ENCODE assay signal across 19 cellular contexts in genomic region chr14:105494606-105494929, GRCh38. TPM values are rescaled to one million over a fixed set of nuclear protein-coding genes. Genes with fewer than 3 reads are reported as not detected.
"Had no signal": no experiment of that assay in that cellular context is flagged by ENCODE, and none has a peak within 500 bp of the region (broad histone marks: within the 10 kb centered on the region; RNA-seq: fewer than 3 reads in every experiment).

No MANE protein-coding gene starts in this region.

- H3K9me3 Mint-ChIP-seq: natural killer cell treated with Interleukin-12 subunit alpha and Interleukin-12 subunit beta and Interleukin-15 and Interleukin-18, amount 100 ng/mL, for 72 hours; stimulated activated effector memory CD8-positive, alpha-beta T cell treated with anti-CD3 and anti-CD28 coated beads, Interleukin-12 subunit alpha, Interleukin-12 subunit beta, amount 100 ng/mL, for 72 hours; type B pancreatic cell had no signal

- H3K27me3 Mint-ChIP-seq: natural killer cell treated with Interleukin-12 subunit alpha and Interleukin-12 subunit beta and Interleukin-15 and Interleukin-18, amount 100 ng/mL, for 72 hours had no signal

- ATAC-seq: esophagus mucosa; heart right ventricle; natural killer cell treated with Interleukin-12 subunit alpha and Interleukin-12 subunit beta and Interleukin-15 and Interleukin-18, amount 100 ng/mL, for 72 hours; right cardiac atrium; stimulated activated effector memory CD8-positive, alpha-beta T cell treated with anti-CD3 and anti-CD28 coated beads, Interleukin-12 subunit alpha, Interleukin-12 subunit beta, amount 100 ng/mL, for 72 hours; stimulated activated naive CD8-positive, alpha-beta T cell treated with anti-CD3 and anti-CD28 coated beads, Interleukin-15, Interleukin-2, amounts not matched to agents 100 U/mL and 50 U/mL, for 24 hours had no signal

- H3K27ac Mint-ChIP-seq: natural killer cell treated with Interleukin-12 subunit alpha and Interleukin-12 subunit beta and Interleukin-15 and Interleukin-18, amount 100 ng/mL, for 72 hours; stimulated activated effector memory CD8-positive, alpha-beta T cell treated with anti-CD3 and anti-CD28 coated beads, Interleukin-12 subunit alpha, Interleukin-12 subunit beta, amount 100 ng/mL, for 72 hours; type B pancreatic cell had no signal

- H3K36me3 Mint-ChIP-seq: natural killer cell treated with Interleukin-12 subunit alpha and Interleukin-12 subunit beta and Interleukin-15 and Interleukin-18, amount 100 ng/mL, for 72 hours; type B pancreatic cell had no signal

- H3K4me3 Mint-ChIP-seq: natural killer cell treated with Interleukin-12 subunit alpha and Interleukin-12 subunit beta and Interleukin-15 and Interleukin-18, amount 100 ng/mL, for 72 hours; stimulated activated effector memory CD8-positive, alpha-beta T cell treated with anti-CD3 and anti-CD28 coated beads, Interleukin-12 subunit alpha, Interleukin-12 subunit beta, amount 100 ng/mL, for 72 hours; type B pancreatic cell had no signal

- H3K27ac ChIP-seq: suprapubic skin, thyroid gland had no signal

- H3K27me3 ChIP-seq: dorsolateral prefrontal cortex, heart right ventricle, suprapubic skin, thyroid gland had no signal

- H3K4me2 ChIP-seq: smooth muscle cell had no signal

- H3K4me3 ChIP-seq: dorsolateral prefrontal cortex, heart right ventricle, smooth muscle cell, suprapubic skin, thyroid gland had no signal

- DNase-seq: cortex of kidney; effector CD8-positive, alpha-beta T cell; heart right ventricle; hypothalamus; kidney glomerular epithelial cell; midbrain; stimulated activated CD4-positive, alpha-beta T cell treated with anti-CD3 and anti-CD28 coated beads, Interleukin-2, amount 100 ng/mL, for 48 hours; stimulated activated CD8-positive, alpha-beta memory T cell treated with anti-CD3 and anti-CD28 coated beads, Interleukin-4, amount 100 ng/mL, for 48 hours; thyroid gland had no signal

- H3K36me3 ChIP-seq: thyroid gland had no signal

RNA-seq across cellular contexts. Expression of gene CRIP1, which starts 7.9 kb away (rescaled TPM):
- total RNA-seq: frontal cortex had no signal
